Comparison of ENCODE assay signal across 9 cellular contexts in genomic region chr10:80662429-80663211, GRCh38.
DNase-seq lines count a peak whose midpoint lies in the region; ATAC-seq and TF ChIP-seq lines count a peak whose summit lies in the region.
"Had no signal": no experiment of that assay in that cellular context is flagged by ENCODE, and none has a peak within 500 bp of the region (broad histone marks: within the 10 kb centered on the region; RNA-seq: fewer than 3 reads in every experiment).

No MANE protein-coding gene starts in this region.

- no peaks in the 10 kb centered on the region for H3K36me3 ChIP-seq in mesodermal cell (ENCODE audit: control insufficient read depth, insufficient read depth, low read length)

- H3K27me3 Mint-ChIP-seq in endothelial cell (ENCODE audit: unreplicated experiment), result peaks cover 3% of the 10 kb centered on the region

- peaks cover 9% of the 10 kb centered on the region for H3K4me1 Mint-ChIP-seq in endothelial cell (ENCODE audit: unreplicated experiment)

- peak overlapping the region; percentile 83 for H3K27ac ChIP-seq in mesodermal cell (ENCODE audit: low read depth, low read length, severe bottlenecking)

- no peaks in the 10 kb centered on the region for H3K9me3 Mint-ChIP-seq in endothelial cell (ENCODE audit: unreplicated experiment)
- H3K9me3 Mint-ChIP-seq: T-helper 1 cell treated with Interleukin-12 subunit alpha and Interleukin-12 subunit beta and Interleukin-4 antibody, amounts not matched to agents 30 μg/mL and 1 μg/mL, for 36 hours had no signal

- 13 to 14% methylated on average over 16 to 18 of the region's 19 CpGs for WGBS in mesodermal cell (ENCODE audit: insufficient coverage in 2 of 2), 2 experiments

- H3K4me1 ChIP-seq in mesodermal cell (ENCODE audit: control insufficient read depth, insufficient read depth, low read length, poor library complexity, severe bottlenecking), result peaks cover 2% of the 10 kb centered on the region

- H3K36me3 Mint-ChIP-seq in endothelial cell (ENCODE audit: low read depth, unreplicated experiment), result no peaks in the 10 kb centered on the region

- peak; percentile 89 for TF ChIP-seq CTCF in endothelial cell (IDR thresholded peaks at IDR 0.05; ENCODE audit: unreplicated experiment)

- H3K4me3 ChIP-seq in mesodermal cell (ENCODE audit: extremely low read depth, insufficient read depth, low read length, poor library complexity, severe bottlenecking), result no peak overlapping the region

- H3K9me3 ChIP-seq in mesodermal cell (ENCODE audit: control insufficient read depth, low read length), result no peaks in the 10 kb centered on the region

- DNase-seq in Ammon's horn (ENCODE audit: low spot score) (peak; percentile 90), NCI-H526 (lab: John Stamatoyannopoulos, UW) (peak; percentile 43 to 59), endothelial cell (ENCODE audit: low spot score) (peak; percentile 91)
- DNase-seq in activated CD8-positive, alpha-beta memory T cell treated with anti-CD3 and anti-CD28 coated beads, Interleukin-2, amount 50 U/mL, for 1 hour (ENCODE audit: extremely low read depth), result peak; percentile 11
- peak; percentile 62 for DNase-seq in stimulated activated CD8-positive, alpha-beta memory T cell treated with anti-CD3 and anti-CD28 coated beads, Interleukin-15, amount 100 ng/mL, for 24 hours (ENCODE audit: low read depth)

- H3K27ac Mint-ChIP-seq in endothelial cell (ENCODE audit: unreplicated experiment), result peak overlapping the region; percentile 40
- H3K27ac Mint-ChIP-seq: T-helper 1 cell treated with Interleukin-12 subunit alpha and Interleukin-12 subunit beta and Interleukin-4 antibody, amounts not matched to agents 30 μg/mL and 1 μg/mL, for 36 hours had no signal

- ATAC-seq in GM18907 (IDR thresholded peaks at IDR 0.05; ENCODE audit: unreplicated experiment) (peak; percentile 81), HG03280 (IDR thresholded peaks at IDR 0.05; ENCODE audit: unreplicated experiment) (peak; percentile 68)

- H3K4me3 Mint-ChIP-seq in endothelial cell (ENCODE audit: unreplicated experiment), result no peak overlapping the region
- H3K4me3 Mint-ChIP-seq: T-helper 1 cell treated with Interleukin-12 subunit alpha and Interleukin-12 subunit beta and Interleukin-4 antibody, amounts not matched to agents 30 μg/mL and 1 μg/mL, for 36 hours had no signal

Comparison
In these comparisons a context has a peak if more than half of its experiments do, and no peak if none do; other contexts are left out.
1. DNase-seq: peak in every context shown above with its lines; median percentile 91 in endothelial cell; 90 in Ammon's horn; 62 in stimulated activated CD8-positive, alpha-beta memory T cell treated with anti-CD3 and anti-CD28 coated beads, Interleukin-15, amount 100 ng/mL, for 24 hours; 51 in NCI-H526; 11 in activated CD8-positive, alpha-beta memory T cell treated with anti-CD3 and anti-CD28 coated beads, Interleukin-2, amount 50 U/mL, for 1 hour.